ENCODE assay signal across 19 cellular contexts in the genomic region with DNA sequence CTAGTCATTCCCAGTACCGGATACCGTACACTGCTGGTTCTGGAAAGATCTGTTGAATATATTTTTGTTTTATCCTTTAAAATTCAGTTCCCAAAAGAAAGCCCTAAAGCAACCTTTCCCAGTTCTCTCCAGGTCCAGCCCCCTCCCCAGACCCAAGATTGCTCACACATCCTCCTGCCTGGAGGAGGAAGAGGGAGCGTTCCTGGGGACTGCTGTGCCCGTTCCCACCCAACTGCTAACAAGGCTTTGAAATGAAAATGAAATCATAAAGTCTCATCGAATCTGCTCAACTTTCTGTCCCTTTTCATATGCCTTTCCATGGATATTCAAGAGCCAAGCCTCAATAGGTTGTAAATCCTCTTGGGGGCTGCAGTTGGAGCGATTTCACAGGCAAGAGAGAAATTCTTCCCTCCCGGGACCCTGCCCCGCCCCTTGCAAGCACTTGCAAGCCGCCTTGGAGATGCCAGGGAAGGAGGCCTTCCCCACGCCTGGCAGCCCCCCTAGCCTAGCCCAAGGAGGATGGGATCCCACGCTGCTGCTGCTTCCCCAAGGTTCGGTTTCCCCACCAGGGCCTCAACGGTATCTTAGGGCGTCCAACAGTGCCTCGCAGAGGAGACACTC.
"Had no signal": no experiment of that assay in that cellular context is flagged by ENCODE, and none has a peak within 500 bp of the region (broad histone marks: within the 10 kb centered on the region; RNA-seq: fewer than 3 reads in every experiment).

No MANE protein-coding gene starts in this region.

- H3K9me3 ChIP-seq: gastroesophageal sphincter, heart right ventricle, ovary, right lobe of liver, tibial nerve, vagina had no signal

- ATAC-seq: activated CD4-positive, CD25-positive, alpha-beta regulatory T cell treated with anti-CD3 and anti-CD28 coated beads, Interleukin-2, amount 50 U/mL, for 24 hours; gastroesophageal sphincter; right lobe of liver had no signal

- H3K4me3 ChIP-seq: gastroesophageal sphincter, heart right ventricle, ovary, right lobe of liver, smooth muscle cell, tibial nerve, vagina had no signal

- DNase-seq: activated CD4-positive, alpha-beta T cell treated with anti-CD3 and anti-CD28 coated beads, Interleukin-2, amount 50 U/mL, for 1 hour; activated CD8-positive, alpha-beta memory T cell treated with anti-CD3 and anti-CD28 coated beads for 24 hours; activated gamma-delta T cell treated with Interleukin-2 at 50 U/mL for 16 hours; amniotic stem cell; effector memory CD4-positive, alpha-beta T cell; heart right ventricle; midbrain; ovary; right lobe of liver; stimulated activated CD4-positive, alpha-beta T cell treated with anti-CD3 and anti-CD28 coated beads, Interleukin-4, amount 100 ng/mL, for 4 hours; stimulated activated CD8-positive, alpha-beta memory T cell treated with anti-CD3 and anti-CD28 coated beads, Interleukin-4, amount 100 ng/mL, for 48 hours; stimulated activated naive CD4-positive, alpha-beta T cell treated with Interleukin-2 at 50 U/mL for 16 hours; substantia nigra had no signal

- H3K27ac ChIP-seq: epithelial cell of prostate, gastroesophageal sphincter, heart right ventricle, ovary, right lobe of liver, tibial nerve, vagina had no signal

- H3K36me3 ChIP-seq: gastroesophageal sphincter, heart right ventricle, ovary, right lobe of liver, tibial nerve, vagina had no signal

- H3K4me1 ChIP-seq: right lobe of liver, vagina had no signal

- H3K27me3 ChIP-seq: gastroesophageal sphincter, heart right ventricle, ovary, right lobe of liver, vagina had no signal
